In genomic region chr14:90294872-90295271, GRCh38 we compare ENCODE assay signal across 1 cellular context.
TF ChIP-seq lines count a peak whose summit lies in the region.

No MANE protein-coding gene starts in this region.

TF ChIP-seq in HepG2, 621 proteins besides CTCF, POLR2A, EP300 and RAD21 (continued from another document):
- TF ChIP-seq, protein P1, sequence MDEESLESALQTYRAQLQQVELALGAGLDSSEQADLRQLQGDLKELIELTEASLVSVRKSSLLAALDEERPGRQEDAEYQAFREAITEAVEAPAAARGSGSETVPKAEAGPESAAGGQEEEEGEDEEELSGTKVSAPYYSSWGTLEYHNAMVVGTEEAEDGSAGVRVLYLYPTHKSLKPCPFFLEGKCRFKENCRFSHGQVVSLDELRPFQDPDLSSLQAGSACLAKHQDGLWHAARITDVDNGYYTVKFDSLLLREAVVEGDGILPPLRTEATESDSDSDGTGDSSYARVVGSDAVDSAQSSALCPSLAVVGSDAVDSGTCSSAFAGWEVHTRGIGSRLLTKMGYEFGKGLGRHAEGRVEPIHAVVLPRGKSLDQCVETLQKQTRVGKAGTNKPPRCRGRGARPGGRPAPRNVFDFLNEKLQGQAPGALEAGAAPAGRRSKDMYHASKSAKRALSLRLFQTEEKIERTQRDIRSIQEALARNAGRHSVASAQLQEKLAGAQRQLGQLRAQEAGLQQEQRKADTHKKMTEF (CRISPR knock-in tag; IDR thresholded peaks at IDR 0.05), result no peak
- TF ChIP-seq, protein P2, sequence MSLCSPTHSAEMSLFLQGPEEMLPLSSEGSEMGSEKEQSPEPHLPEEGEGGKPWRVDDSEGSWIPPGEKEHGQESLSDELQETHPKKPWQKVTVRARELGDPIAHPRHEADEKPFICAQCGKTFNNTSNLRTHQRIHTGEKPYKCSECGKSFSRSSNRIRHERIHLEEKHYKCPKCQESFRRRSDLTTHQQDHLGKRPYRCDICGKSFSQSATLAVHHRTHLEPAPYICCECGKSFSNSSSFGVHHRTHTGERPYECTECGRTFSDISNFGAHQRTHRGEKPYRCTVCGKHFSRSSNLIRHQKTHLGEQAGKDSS (CRISPR knock-in tag; IDR thresholded peaks at IDR 0.05; ENCODE audit: borderline replicate concordance, low read depth), result no peak
- TF ChIP-seq AFF4 (CRISPR knock-in tag; IDR thresholded peaks at IDR 0.05), result no peak
- TF ChIP-seq MNT (IDR thresholded peaks at IDR 0.05), result no peak
- TF ChIP-seq ZNF713 (CRISPR knock-in tag; IDR thresholded peaks at IDR 0.05), result no peak
- no peak for TF ChIP-seq ZFP36 (IDR thresholded peaks at IDR 0.05; ENCODE audit: borderline replicate concordance, low read depth, low read length, partially characterized antibody)
- no peak for TF ChIP-seq FOXC1 (CRISPR knock-in tag; IDR thresholded peaks at IDR 0.05; ENCODE audit: borderline replicate concordance)
- no peak for TF ChIP-seq ZNF83 (CRISPR knock-in tag; IDR thresholded peaks at IDR 0.05; ENCODE audit: borderline replicate concordance)
- TF ChIP-seq ZNF605 (CRISPR knock-in tag; IDR thresholded peaks at IDR 0.05), result no peak
- no peak for TF ChIP-seq THAP11 (CRISPR knock-in tag; IDR thresholded peaks at IDR 0.05)
- no peak for TF ChIP-seq CREB3 (CRISPR knock-in tag; IDR thresholded peaks at IDR 0.05)
- TF ChIP-seq ZNF749 (CRISPR knock-in tag; IDR thresholded peaks at IDR 0.05; ENCODE audit: borderline replicate concordance), result no peak
- TF ChIP-seq ZFP37 (CRISPR knock-in tag; IDR thresholded peaks at IDR 0.05; ENCODE audit: borderline replicate concordance), result no peak
- TF ChIP-seq REPIN1 (CRISPR knock-in tag; IDR thresholded peaks at IDR 0.05; ENCODE audit: borderline replicate concordance, low read depth), result no peak
- no peak for TF ChIP-seq PRDM10 (CRISPR knock-in tag; IDR thresholded peaks at IDR 0.05; ENCODE audit: low read depth)
- no peak for TF ChIP-seq ZNF382 (CRISPR knock-in tag; IDR thresholded peaks at IDR 0.05; ENCODE audit: borderline replicate concordance)
- TF ChIP-seq CENPX (CRISPR knock-in tag; IDR thresholded peaks at IDR 0.05), result no peak
- TF ChIP-seq JDP2 (CRISPR knock-in tag; IDR thresholded peaks at IDR 0.05; ENCODE audit: borderline replicate concordance), result no peak
